In the genomic region with DNA sequence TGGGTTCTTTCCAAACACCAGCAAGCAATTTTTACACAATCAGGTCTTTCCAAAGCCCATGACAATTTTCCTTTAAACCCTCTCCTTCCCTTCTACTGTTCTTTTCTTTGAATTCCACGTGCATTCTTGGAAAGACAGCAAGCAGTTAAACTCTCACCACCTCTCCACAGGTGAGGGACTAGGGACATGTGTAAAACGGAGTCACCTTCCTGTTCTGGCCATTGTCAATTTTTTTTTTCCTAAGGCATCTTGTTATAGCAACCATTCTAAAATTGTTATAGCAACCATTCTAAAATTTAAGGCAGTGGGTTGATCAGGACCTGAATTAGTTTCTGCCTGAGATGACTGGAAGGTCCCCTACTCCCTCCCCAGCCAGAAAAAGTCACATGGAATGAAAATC, we compare ENCODE assay signal across 14 cellular contexts.
DNase-seq lines count a peak whose midpoint lies in the region; ATAC-seq and TF ChIP-seq lines count a peak whose summit lies in the region.
"Had no signal": no experiment of that assay in that cellular context is flagged by ENCODE, and none has a peak within 500 bp of the region (broad histone marks: within the 10 kb centered on the region; RNA-seq: fewer than 3 reads in every experiment).

No MANE protein-coding gene starts in this region.

- DNase-seq in activated T-cell treated with anti-CD3 and anti-CD28 coated beads, Interleukin-2, amount 50 U/mL, for 72 hours: no peak
- DNase-seq in activated T-cell treated with anti-CD3 and anti-CD28 coated beads, Interleukin-2, amount 50 U/mL, for 48 hours: no peak
- DNase-seq in T-helper 2 cell treated with Interferon-gamma antibody and Interleukin-4, amounts not matched to agents 5 μg/mL and 100 μg/mL, for 36 hours (ENCODE audit: low spot score): no peak
- no peak for DNase-seq in effector memory CD4-positive, alpha-beta T cell
- no peak for DNase-seq in stimulated activated naive CD8-positive, alpha-beta T cell treated with anti-CD3 and anti-CD28 coated beads, Interleukin-15, Interleukin-2, amounts not matched to agents 100 U/mL and 50 U/mL, for 24 hours
- no peak for DNase-seq in tibial artery
- no peak for DNase-seq in NCI-H2171 (lab: John Stamatoyannopoulos, UW)
- DNase-seq: body of pancreas; effector CD4-positive, alpha-beta T cell; NCI-H2029 treated with DMSO at 0.1 percent for 48 hours; SW 1271 had no signal

- H3K4me1 ChIP-seq in effector memory CD4-positive, alpha-beta T cell (ENCODE audit: control insufficient read depth, insufficient read depth, low read length, poor library complexity, severe bottlenecking): peaks cover 59% of the 10 kb centered on the region
- H3K4me1 ChIP-seq in tibial artery: peaks cover 0 to 63% (median 27%) of the 10 kb centered on the region in 4 donors
- H3K4me1 ChIP-seq: body of pancreas had no signal

- H3K9me3 Mint-ChIP-seq in activated T-cell treated with anti-CD3 and anti-CD28 coated beads, Interleukin-2, amount 50 U/mL, for 72 hours: no peaks in the 10 kb centered on the region
- H3K9me3 Mint-ChIP-seq in T-helper 2 cell treated with Interferon-gamma antibody and Interleukin-4, amounts not matched to agents 5 μg/mL and 100 μg/mL, for 36 hours: no peaks in the 10 kb centered on the region
- H3K9me3 Mint-ChIP-seq: type B pancreatic cell had no signal

- peaks cover 96% of the 10 kb centered on the region for H3K4me1 Mint-ChIP-seq in activated T-cell treated with anti-CD3 and anti-CD28 coated beads, Interleukin-2, amount 50 U/mL, for 72 hours (ENCODE audit: low read depth)
- H3K4me1 Mint-ChIP-seq in T-helper 2 cell treated with Interferon-gamma antibody and Interleukin-4, amounts not matched to agents 5 μg/mL and 100 μg/mL, for 36 hours (ENCODE audit: low read depth): peaks cover 75% of the 10 kb centered on the region

- no peaks in the 10 kb centered on the region for H3K36me3 ChIP-seq in effector memory CD4-positive, alpha-beta T cell (ENCODE audit: control insufficient read depth, insufficient read depth, low read length)
- H3K36me3 ChIP-seq in tibial artery: no peaks in the 10 kb centered on the region
- H3K36me3 ChIP-seq: right atrium auricular region had no signal

- H3K9me3 ChIP-seq in effector memory CD4-positive, alpha-beta T cell (ENCODE audit: control insufficient read depth, low read length): no peaks in the 10 kb centered on the region
- no peaks in the 10 kb centered on the region for H3K9me3 ChIP-seq in tibial artery
- H3K9me3 ChIP-seq: body of pancreas, right atrium auricular region had no signal

- no peaks in the 10 kb centered on the region for H3K27me3 Mint-ChIP-seq in activated T-cell treated with anti-CD3 and anti-CD28 coated beads, Interleukin-2, amount 50 U/mL, for 72 hours (ENCODE audit: low read depth)
- no peaks in the 10 kb centered on the region for H3K27me3 Mint-ChIP-seq in T-helper 2 cell treated with Interferon-gamma antibody and Interleukin-4, amounts not matched to agents 5 μg/mL and 100 μg/mL, for 36 hours (ENCODE audit: low read depth)
- H3K27me3 Mint-ChIP-seq: type B pancreatic cell had no signal

- no peaks in the 10 kb centered on the region for H3K27me3 ChIP-seq in effector memory CD4-positive, alpha-beta T cell (replicated peaks; ENCODE audit: control insufficient read depth, insufficient read depth, low read length, poor library complexity, severe bottlenecking)
- H3K27me3 ChIP-seq in tibial artery: no peaks in the 10 kb centered on the region
- H3K27me3 ChIP-seq: body of pancreas, right atrium auricular region had no signal

- intact Hi-C loops in tibial artery (cut with DNase I; ENCODE audit: low total_unique reads): no loop called here

- H3K27ac Mint-ChIP-seq in activated T-cell treated with anti-CD3 and anti-CD28 coated beads, Interleukin-2, amount 50 U/mL, for 72 hours: peak overlapping the region; percentile 89
- peak overlapping the region; percentile 89 for H3K27ac Mint-ChIP-seq in T-helper 2 cell treated with Interferon-gamma antibody and Interleukin-4, amounts not matched to agents 5 μg/mL and 100 μg/mL, for 36 hours
- H3K27ac Mint-ChIP-seq: type B pancreatic cell had no signal

- peaks cover 2 to 9% of the 10 kb centered on the region in 2 donors for H3K36me3 Mint-ChIP-seq in activated T-cell treated with anti-CD3 and anti-CD28 coated beads, Interleukin-2, amount 50 U/mL, for 72 hours (ENCODE audit: insufficient read depth in 2 of 2)
- peaks cover 27% of the 10 kb centered on the region for H3K36me3 Mint-ChIP-seq in T-helper 2 cell treated with Interferon-gamma antibody and Interleukin-4, amounts not matched to agents 5 μg/mL and 100 μg/mL, for 36 hours (ENCODE audit: low read depth)
- H3K36me3 Mint-ChIP-seq: type B pancreatic cell had no signal

- peak; percentile 30 to 38 for ATAC-seq in activated T-cell treated with anti-CD3 and anti-CD28 coated beads, Interleukin-2, amount 50 U/mL, for 72 hours (replicated peaks in 1 of 2)
- ATAC-seq in stimulated activated naive CD8-positive, alpha-beta T cell treated with anti-CD3 and anti-CD28 coated beads, Interleukin-15, Interleukin-2, amounts not matched to agents 100 U/mL and 50 U/mL, for 24 hours: peak; percentile 33
- ATAC-seq in HG03460 (IDR thresholded peaks at IDR 0.05; ENCODE audit: unreplicated experiment): no peak
- ATAC-seq: body of pancreas had no signal

- H3K4me3 ChIP-seq in effector memory CD4-positive, alpha-beta T cell (ENCODE audit: insufficient read depth, low read depth, low read length, poor library complexity, severe bottlenecking): peak overlapping the region; percentile 41
- H3K4me3 ChIP-seq in tibial artery: no peak overlapping the region
- H3K4me3 ChIP-seq: body of pancreas, right atrium auricular region had no signal

- peak overlapping the region; percentile 81 for H3K27ac ChIP-seq in effector memory CD4-positive, alpha-beta T cell (ENCODE audit: insufficient read depth, low read length, poor library complexity, severe bottlenecking)
- no peak overlapping the region for H3K27ac ChIP-seq in tibial artery
- H3K27ac ChIP-seq: body of pancreas, right atrium auricular region had no signal

- H3K4me3 Mint-ChIP-seq in activated T-cell treated with anti-CD3 and anti-CD28 coated beads, Interleukin-2, amount 50 U/mL, for 72 hours: peak overlapping the region; percentile 77 to 79
- H3K4me3 Mint-ChIP-seq in T-helper 2 cell treated with Interferon-gamma antibody and Interleukin-4, amounts not matched to agents 5 μg/mL and 100 μg/mL, for 36 hours: peak overlapping the region; percentile 86
- H3K4me3 Mint-ChIP-seq: type B pancreatic cell had no signal

- TF ChIP-seq CTCF in tibial artery (IDR thresholded peaks at IDR 0.05): no peak
